ENCODE assay signal across 18 cellular contexts in genomic region chr6:11815231-11815630, GRCh38. TPM values are rescaled to one million over a fixed set of nuclear protein-coding genes. Genes with fewer than 3 reads are reported as not detected.
DNase-seq lines count a peak whose midpoint lies in the region; ATAC-seq and TF ChIP-seq lines count a peak whose summit lies in the region.
"Had no signal": no experiment of that assay in that cellular context is flagged by ENCODE, and none has a peak within 500 bp of the region (broad histone marks: within the 10 kb centered on the region; RNA-seq: fewer than 3 reads in every experiment).

No MANE protein-coding gene starts in this region.

- DNase-seq in AG08395 (ENCODE audit: low spot score) = peak; percentile 33
- DNase-seq in MG63 = peak; percentile 48
- peak; percentile 38 for DNase-seq in epithelial cell of esophagus (ENCODE audit: low read depth)
- DNase-seq in mucosa of descending colon = no peak
- DNase-seq in NK-92 (lab: John Stamatoyannopoulos, UW; ENCODE audit: unreplicated experiment) = no peak
- DNase-seq in psoas muscle = no peak
- DNase-seq in NCI-H1092 treated with DMSO at 0.1 percent for 48 hours (lab: John Stamatoyannopoulos, UW) = no peak
- DNase-seq in COLO668 (lab: John Stamatoyannopoulos, UW; ENCODE audit: unreplicated experiment) = no peak
- DNase-seq: activated CD4-positive, alpha-beta T cell treated with anti-CD3 and anti-CD28 coated beads for 4 hours; activated T-cell treated with anti-CD3 and anti-CD28 coated beads, Interleukin-2, amount 50 U/mL, for 24 hours; DND-41; effector memory CD4-positive, alpha-beta T cell; H9; hippocampal formation; lower lobe of right lung; NCI-H1092; NCI-H345; T-helper 17 cell had no signal

- H3K27me3 ChIP-seq in MG63 (no peaks in the 10 kb centered on the region), psoas muscle (ENCODE audit: insufficient read depth in 3 of 3, low read length in 2 of 3) (no peaks in the 10 kb centered on the region)

- no peak overlapping the region for H3K27ac ChIP-seq in psoas muscle
- H3K27ac ChIP-seq: lower lobe of right lung had no signal

- H3K9me3 ChIP-seq in MG63 = no peaks in the 10 kb centered on the region
- no peaks in the 10 kb centered on the region for H3K9me3 ChIP-seq in mucosa of descending colon
- no peaks in the 10 kb centered on the region for H3K9me3 ChIP-seq in psoas muscle
- H3K9me3 ChIP-seq: lower lobe of right lung had no signal

- TF ChIP-seq CTCF in epithelial cell of esophagus (IDR thresholded peaks at IDR 0.05; ENCODE audit: insufficient read depth, low read depth, low read length, missing control alignments) = no peak
- TF ChIP-seq CTCF in mucosa of descending colon (IDR thresholded peaks at IDR 0.05) = no peak
- TF ChIP-seq CTCF in psoas muscle (IDR thresholded peaks at IDR 0.05) = no peak

- 66 to 83% (median 73%) methylated on average over 1 of the region's 1 CpG for WGBS in psoas muscle, 3 donors

- H3K36me3 ChIP-seq in MG63 (no peaks in the 10 kb centered on the region), mucosa of descending colon (ENCODE audit: low read depth) (no peaks in the 10 kb centered on the region), psoas muscle (ENCODE audit: insufficient read depth in 1 of 2, low read depth in 1 of 2) (no peaks in the 10 kb centered on the region)
- H3K36me3 ChIP-seq: lower lobe of right lung had no signal

- intact Hi-C loops in mucosa of descending colon (cut with DNase I, micrococcal nuclease) = no loop called here
- intact Hi-C loops in psoas muscle (cut with DNase I) = no loop called here

- ATAC-seq in mucosa of descending colon (peak; percentile 39), psoas muscle (no peak)
- ATAC-seq: lower lobe of right lung, T-helper 17 cell had no signal

- peaks cover 3% of the 10 kb centered on the region for H3K4me1 ChIP-seq in mucosa of descending colon (ENCODE audit: low read depth)
- H3K4me1 ChIP-seq in psoas muscle = no peaks in the 10 kb centered on the region

- H3K4me3 ChIP-seq in MG63 (no peak overlapping the region), epithelial cell of esophagus (ENCODE audit: low read length) (no peak overlapping the region), mucosa of descending colon (no peak overlapping the region), psoas muscle (no peak overlapping the region)
- H3K4me3 ChIP-seq: lower lobe of right lung had no signal

RNA-seq across cellular contexts. Expression of gene ADTRP, which starts 36.6 kb away (rescaled TPM):
- 1.5 and 2.1 TPM in 2 replicates for total RNA-seq in MG63 (2014; rRNA removed; shearing (Covaris generic); ENCODE audit: low replicate concordance)
- total RNA-seq in mucosa of descending colon (100 to 1,000 TPM in 1 of 3 donors, 10 to 100 TPM in 2; 68.5 to 239 (median 91.9) TPM), psoas muscle (not detected)
- polyA plus RNA-seq in psoas muscle = under 1 TPM in 2 of 3 donors, not detected in 1; 0.08 TPM
- total RNA-seq: H9 had no signal

Comparison
In these comparisons a context has a peak if more than half of its experiments do, and no peak if none do; other contexts are left out.
1. DNase-seq: peak in AG08395 (single experiment), MG63 (single experiment) and epithelial cell of esophagus (single experiment); none in mucosa of descending colon (0 of 3), NK-92 (single experiment), psoas muscle (0 of 2), NCI-H1092 treated with DMSO at 0.1 percent for 48 hours (single experiment) and COLO668 (single experiment).
2. RNA of gene ADTRP, which starts 36.6 kb away (total RNA-seq): 68.5 to 239 TPM in mucosa of descending colon; 1.5 to 2.1 TPM in MG63 and not detected in psoas muscle; every median in the first group is over 10 times any median in the second.